10 cellular contexts compared by ENCODE assay signal in genomic region chr1:209389258-209389657, GRCh38.
A peak's percentile ranks its signal among the peaks of the same experiment; 100 is the strongest.
DNase-seq lines count a peak whose midpoint lies in the region; TF ChIP-seq lines count a peak whose summit lies in the region.
"Had no signal": no experiment of that assay in that cellular context is flagged by ENCODE, and none has a peak within 500 bp of the region (broad histone marks: within the 10 kb centered on the region; RNA-seq: fewer than 3 reads in every experiment).

No MANE protein-coding gene starts in this region.

- H3K9ac ChIP-seq in adipocyte (ENCODE audit: low read length) = no peak overlapping the region
- H3K9ac ChIP-seq: BLaER1 treated with 17β-estradiol and CSF1 and Interleukin-3, amounts not matched to agents 10 nM and 100 nM had no signal

- no peak overlapping the region for H3K27ac Mint-ChIP-seq in activated naive CD4-positive, alpha-beta T cell treated with anti-CD3 and anti-CD28 coated beads for 36 hours

- H3K36me3 ChIP-seq in adipocyte (ENCODE audit: control insufficient read depth, insufficient read depth, low read length, severe bottlenecking) = no peaks in the 10 kb centered on the region
- H3K36me3 ChIP-seq: BLaER1 treated with 17β-estradiol and CSF1 and Interleukin-3, amounts not matched to agents 10 nM and 100 nM had no signal

- CTCF ChIA-PET in activated naive CD4-positive, alpha-beta T cell treated with anti-CD3 and anti-CD28 coated beads for 36 hours (lab: Charles Lee) = no interaction called here

- no peaks in the 10 kb centered on the region for H3K9me3 ChIP-seq in adipocyte (ENCODE audit: control insufficient read depth, low read length)
- H3K9me3 ChIP-seq: BLaER1 treated with 17β-estradiol and CSF1 and Interleukin-3, amounts not matched to agents 10 nM and 100 nM had no signal

- H3K36me3 Mint-ChIP-seq in activated naive CD4-positive, alpha-beta T cell treated with anti-CD3 and anti-CD28 coated beads for 36 hours (ENCODE audit: low read depth) = no peaks in the 10 kb centered on the region

- no peak for TF ChIP-seq CTCF in HFF-Myc (IDR thresholded peaks at IDR 0.05; ENCODE audit: low read depth, low read length, missing control alignments)

- no peaks in the 10 kb centered on the region for H3K27me3 ChIP-seq in adipocyte (replicated peaks; ENCODE audit: control insufficient read depth, insufficient read depth, low read length)
- H3K27me3 ChIP-seq: BLaER1 treated with 17β-estradiol and CSF1 and Interleukin-3, amounts not matched to agents 10 nM and 100 nM had no signal

- H3K4me3 ChIP-seq in HFF-Myc (replicated peaks; ENCODE audit: low read depth, low read length) (no peak overlapping the region), adipocyte (ENCODE audit: low read length) (no peak overlapping the region)
- H3K4me3 ChIP-seq: BLaER1 treated with 17β-estradiol and CSF1 and Interleukin-3, amounts not matched to agents 10 nM and 100 nM had no signal

- intact Hi-C loops in activated naive CD4-positive, alpha-beta T cell treated with anti-CD3 and anti-CD28 coated beads for 36 hours (cut with micrococcal nuclease) = no loop called here

- H3K4me1 ChIP-seq in adipocyte (ENCODE audit: control insufficient read depth, insufficient read depth, low read length) = peaks cover 26% of the 10 kb centered on the region

- H3K4me3 Mint-ChIP-seq in activated naive CD4-positive, alpha-beta T cell treated with anti-CD3 and anti-CD28 coated beads for 36 hours = no peak overlapping the region

- H3K9me3 Mint-ChIP-seq in activated naive CD4-positive, alpha-beta T cell treated with anti-CD3 and anti-CD28 coated beads for 36 hours = no peaks in the 10 kb centered on the region

- no peaks in the 10 kb centered on the region for H3K4me1 Mint-ChIP-seq in activated naive CD4-positive, alpha-beta T cell treated with anti-CD3 and anti-CD28 coated beads for 36 hours (ENCODE audit: low read depth)

- peak; percentile 91 for DNase-seq in ACHN
- DNase-seq in HFF-Myc (ENCODE audit: extremely low read depth, low read depth) = peak; percentile 49
- peak; percentile 53 for DNase-seq in adipocyte (ENCODE audit: low read depth)
- peak; percentile 95 for DNase-seq in iris pigment epithelial cell (ENCODE audit: low read depth)
- DNase-seq in middle frontal gyrus (ENCODE audit: extremely low spot score, low spot score) = no peak
- DNase-seq in DMS114 treated with DMSO at 0.1 percent for 48 hours (lab: John Stamatoyannopoulos, UW; ENCODE audit: unreplicated experiment) = no peak
- DNase-seq in activated naive CD4-positive, alpha-beta T cell treated with anti-CD3 and anti-CD28 coated beads for 36 hours = no peak
- DNase-seq in activated effector memory CD4-positive, alpha-beta T cell treated with anti-CD3 and anti-CD28 coated beads, Interleukin-2, amount 50 U/mL, for 16 hours = no peak
- DNase-seq: activated T-cell treated with anti-CD3 and anti-CD28 coated beads for 4 hours had no signal

- peaks cover 4% of the 10 kb centered on the region for H3K27me3 Mint-ChIP-seq in activated naive CD4-positive, alpha-beta T cell treated with anti-CD3 and anti-CD28 coated beads for 36 hours (ENCODE audit: low read depth)

- in situ Hi-C loops in ACHN (cut with HindIII; ENCODE audit: low pct_ligation_motif_present, low pct_unique_long_range_greater_than_20kb, low sequenced_read_pairs) = no loop called here

Comparison
In these comparisons a context has a peak if more than half of its experiments do, and no peak if none do; other contexts are left out.
1. DNase-seq: peak in ACHN (single experiment), HFF-Myc (single experiment), adipocyte (single experiment) and iris pigment epithelial cell (single experiment); none in middle frontal gyrus (single experiment), DMS114 treated with DMSO at 0.1 percent for 48 hours (single experiment), activated naive CD4-positive, alpha-beta T cell treated with anti-CD3 and anti-CD28 coated beads for 36 hours (single experiment) and activated effector memory CD4-positive, alpha-beta T cell treated with anti-CD3 and anti-CD28 coated beads, Interleukin-2, amount 50 U/mL, for 16 hours (single experiment).